ENCODE assay signal across 1 cellular context in genomic region chr2:25664531-25665307, GRCh38.
TF ChIP-seq lines count a peak whose summit lies in the region.

No MANE protein-coding gene starts in this region.

TF ChIP-seq in HepG2, 621 proteins besides CTCF, POLR2A, EP300 and RAD21 (continued from another document and continues in another):
- TF ChIP-seq ZBTB40 (IDR thresholded peaks at IDR 0.05) (no peak), ZBTB40 (CRISPR knock-in tag; IDR thresholded peaks at IDR 0.05) (no peak), MAFF (IDR thresholded peaks at IDR 0.05; ENCODE audit: low read depth, low read length) (0 out of 2 replicates have a peak, but pooled peaks have one; percentile 19), SMAD3 (CRISPR knock-in tag; IDR thresholded peaks at IDR 0.05) (0 out of 2 replicates have a peak, but pooled peaks have one; percentile 24), REL (CRISPR knock-in tag; conservative IDR thresholded peaks at IDR 0.05) (no peak), NFATC3 (CRISPR knock-in tag; IDR thresholded peaks at IDR 0.05) (no peak), RORA (CRISPR knock-in tag; IDR thresholded peaks at IDR 0.05) (no peak), ZNF577 (CRISPR knock-in tag; IDR thresholded peaks at IDR 0.05; ENCODE audit: borderline replicate concordance, low read depth) (no peak), YEATS2 (CRISPR knock-in tag; IDR thresholded peaks at IDR 0.05; ENCODE audit: borderline replicate concordance) (peak; percentile 25; the same call in 1 of the 2 replicates), DMAP1 (CRISPR knock-in tag; IDR thresholded peaks at IDR 0.05) (no peak), PLSCR1 (CRISPR knock-in tag; IDR thresholded peaks at IDR 0.05; ENCODE audit: borderline replicate concordance) (no peak), ZNF850 (CRISPR knock-in tag; conservative IDR thresholded peaks at IDR 0.05) (no peak), ZNF556 (CRISPR knock-in tag; IDR thresholded peaks at IDR 0.05; ENCODE audit: borderline replicate concordance) (no peak), ZNF274 (CRISPR knock-in tag; IDR thresholded peaks at IDR 0.05) (no peak), FOXO1 (CRISPR knock-in tag; IDR thresholded peaks at IDR 0.05) (peak; percentile 39; the same call in 1 of the 2 replicates), ETV5 (CRISPR knock-in tag; IDR thresholded peaks at IDR 0.05; ENCODE audit: borderline replicate concordance) (no peak), GTF2F1 (IDR thresholded peaks at IDR 0.05; ENCODE audit: low read length) (no peak), MTF1 (CRISPR knock-in tag; IDR thresholded peaks at IDR 0.05) (no peak), ZNF225 (CRISPR knock-in tag; IDR thresholded peaks at IDR 0.05) (no peak), ZNF597 (CRISPR knock-in tag; IDR thresholded peaks at IDR 0.05) (no peak), ZBTB14 (CRISPR knock-in tag; IDR thresholded peaks at IDR 0.05) (no peak), CENPX (CRISPR knock-in tag; IDR thresholded peaks at IDR 0.05) (no peak), ZNF567 (CRISPR knock-in tag; IDR thresholded peaks at IDR 0.05; ENCODE audit: borderline replicate concordance) (no peak), ZNF768 (CRISPR knock-in tag; IDR thresholded peaks at IDR 0.05) (no peak), MIER2 (CRISPR knock-in tag; IDR thresholded peaks at IDR 0.05) (peak; percentile 57; the same call in 1 of the 2 replicates), NFKB2 (CRISPR knock-in tag; IDR thresholded peaks at IDR 0.05; ENCODE audit: borderline replicate concordance) (no peak), ZHX1 (CRISPR knock-in tag; IDR thresholded peaks at IDR 0.05; ENCODE audit: low read depth) (no peak), MLX (CRISPR knock-in tag; IDR thresholded peaks at IDR 0.05) (no peak), ZNF101 (CRISPR knock-in tag; IDR thresholded peaks at IDR 0.05; ENCODE audit: borderline replicate concordance, low read depth) (no peak), SNAPC2 (CRISPR knock-in tag; IDR thresholded peaks at IDR 0.05) (no peak)
- TF ChIP-seq, protein P1, sequence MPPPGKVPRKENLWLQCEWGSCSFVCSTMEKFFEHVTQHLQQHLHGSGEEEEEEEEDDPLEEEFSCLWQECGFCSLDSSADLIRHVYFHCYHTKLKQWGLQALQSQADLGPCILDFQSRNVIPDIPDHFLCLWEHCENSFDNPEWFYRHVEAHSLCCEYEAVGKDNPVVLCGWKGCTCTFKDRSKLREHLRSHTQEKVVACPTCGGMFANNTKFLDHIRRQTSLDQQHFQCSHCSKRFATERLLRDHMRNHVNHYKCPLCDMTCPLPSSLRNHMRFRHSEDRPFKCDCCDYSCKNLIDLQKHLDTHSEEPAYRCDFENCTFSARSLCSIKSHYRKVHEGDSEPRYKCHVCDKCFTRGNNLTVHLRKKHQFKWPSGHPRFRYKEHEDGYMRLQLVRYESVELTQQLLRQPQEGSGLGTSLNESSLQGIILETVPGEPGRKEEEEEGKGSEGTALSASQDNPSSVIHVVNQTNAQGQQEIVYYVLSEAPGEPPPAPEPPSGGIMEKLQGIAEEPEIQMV (CRISPR knock-in tag; IDR thresholded peaks at IDR 0.05; ENCODE audit: low read depth): 0 out of 2 replicates have a peak, but pooled peaks have one; percentile 54
